ENCODE assay signal across 2 cellular contexts in the genomic region with DNA sequence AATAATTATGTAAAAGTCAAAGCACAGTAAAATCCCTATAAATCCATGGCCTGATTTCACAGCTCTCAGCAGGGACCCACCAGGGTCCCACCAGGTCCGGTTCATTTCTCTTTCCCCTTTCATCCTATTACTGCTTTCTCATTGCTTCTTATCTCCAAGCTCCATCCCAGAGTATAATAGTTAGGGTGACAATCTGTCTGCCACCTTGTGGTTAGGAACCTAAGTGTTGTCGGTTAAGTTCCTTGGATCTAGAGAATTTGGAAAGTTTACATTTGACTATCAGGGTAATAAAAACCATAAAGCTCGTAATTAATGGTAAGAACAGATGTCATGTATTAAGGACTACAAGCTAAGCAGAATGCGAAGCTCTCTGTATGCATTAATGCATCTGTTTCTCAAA.
TF ChIP-seq lines count a peak whose summit lies in the region.

No MANE protein-coding gene starts in this region.

TF ChIP-seq in GM23338, 12 proteins besides CTCF, POLR2A, EP300 and RAD21 (continued from another document):
- TF ChIP-seq, protein P1, sequence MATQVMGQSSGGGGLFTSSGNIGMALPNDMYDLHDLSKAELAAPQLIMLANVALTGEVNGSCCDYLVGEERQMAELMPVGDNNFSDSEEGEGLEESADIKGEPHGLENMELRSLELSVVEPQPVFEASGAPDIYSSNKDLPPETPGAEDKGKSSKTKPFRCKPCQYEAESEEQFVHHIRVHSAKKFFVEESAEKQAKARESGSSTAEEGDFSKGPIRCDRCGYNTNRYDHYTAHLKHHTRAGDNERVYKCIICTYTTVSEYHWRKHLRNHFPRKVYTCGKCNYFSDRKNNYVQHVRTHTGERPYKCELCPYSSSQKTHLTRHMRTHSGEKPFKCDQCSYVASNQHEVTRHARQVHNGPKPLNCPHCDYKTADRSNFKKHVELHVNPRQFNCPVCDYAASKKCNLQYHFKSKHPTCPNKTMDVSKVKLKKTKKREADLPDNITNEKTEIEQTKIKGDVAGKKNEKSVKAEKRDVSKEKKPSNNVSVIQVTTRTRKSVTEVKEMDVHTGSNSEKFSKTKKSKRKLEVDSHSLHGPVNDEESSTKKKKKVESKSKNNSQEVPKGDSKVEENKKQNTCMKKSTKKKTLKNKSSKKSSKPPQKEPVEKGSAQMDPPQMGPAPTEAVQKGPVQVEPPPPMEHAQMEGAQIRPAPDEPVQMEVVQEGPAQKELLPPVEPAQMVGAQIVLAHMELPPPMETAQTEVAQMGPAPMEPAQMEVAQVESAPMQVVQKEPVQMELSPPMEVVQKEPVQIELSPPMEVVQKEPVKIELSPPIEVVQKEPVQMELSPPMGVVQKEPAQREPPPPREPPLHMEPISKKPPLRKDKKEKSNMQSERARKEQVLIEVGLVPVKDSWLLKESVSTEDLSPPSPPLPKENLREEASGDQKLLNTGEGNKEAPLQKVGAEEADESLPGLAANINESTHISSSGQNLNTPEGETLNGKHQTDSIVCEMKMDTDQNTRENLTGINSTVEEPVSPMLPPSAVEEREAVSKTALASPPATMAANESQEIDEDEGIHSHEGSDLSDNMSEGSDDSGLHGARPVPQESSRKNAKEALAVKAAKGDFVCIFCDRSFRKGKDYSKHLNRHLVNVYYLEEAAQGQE (IDR thresholded peaks at IDR 0.05; ENCODE audit: unreplicated experiment), result no peak
- TF ChIP-seq JUNB (IDR thresholded peaks at IDR 0.05; ENCODE audit: unreplicated experiment) (no peak), NANOG (IDR thresholded peaks at IDR 0.05; ENCODE audit: borderline replicate concordance) (no peak), EZH2 (IDR thresholded peaks at IDR 0.05; ENCODE audit: low read depth, unreplicated experiment) (no peak), STAT1 (IDR thresholded peaks at IDR 0.05; ENCODE audit: unreplicated experiment) (no peak), ZNF114 (CRISPR knock-in tag; IDR thresholded peaks at IDR 0.05) (no peak), POLR2AphosphoS5 (IDR thresholded peaks at IDR 0.05; ENCODE audit: low read depth) (no peak), EZH2phosphoT487 (IDR thresholded peaks at IDR 0.05; ENCODE audit: unreplicated experiment) (no peak), ZNF331 (CRISPR knock-in tag; IDR thresholded peaks at IDR 0.05; ENCODE audit: low read depth) (no peak), CREB1 (CRISPR knock-in tag; IDR thresholded peaks at IDR 0.05; ENCODE audit: low read depth) (no peak)
- TF ChIP-seq, protein P2, sequence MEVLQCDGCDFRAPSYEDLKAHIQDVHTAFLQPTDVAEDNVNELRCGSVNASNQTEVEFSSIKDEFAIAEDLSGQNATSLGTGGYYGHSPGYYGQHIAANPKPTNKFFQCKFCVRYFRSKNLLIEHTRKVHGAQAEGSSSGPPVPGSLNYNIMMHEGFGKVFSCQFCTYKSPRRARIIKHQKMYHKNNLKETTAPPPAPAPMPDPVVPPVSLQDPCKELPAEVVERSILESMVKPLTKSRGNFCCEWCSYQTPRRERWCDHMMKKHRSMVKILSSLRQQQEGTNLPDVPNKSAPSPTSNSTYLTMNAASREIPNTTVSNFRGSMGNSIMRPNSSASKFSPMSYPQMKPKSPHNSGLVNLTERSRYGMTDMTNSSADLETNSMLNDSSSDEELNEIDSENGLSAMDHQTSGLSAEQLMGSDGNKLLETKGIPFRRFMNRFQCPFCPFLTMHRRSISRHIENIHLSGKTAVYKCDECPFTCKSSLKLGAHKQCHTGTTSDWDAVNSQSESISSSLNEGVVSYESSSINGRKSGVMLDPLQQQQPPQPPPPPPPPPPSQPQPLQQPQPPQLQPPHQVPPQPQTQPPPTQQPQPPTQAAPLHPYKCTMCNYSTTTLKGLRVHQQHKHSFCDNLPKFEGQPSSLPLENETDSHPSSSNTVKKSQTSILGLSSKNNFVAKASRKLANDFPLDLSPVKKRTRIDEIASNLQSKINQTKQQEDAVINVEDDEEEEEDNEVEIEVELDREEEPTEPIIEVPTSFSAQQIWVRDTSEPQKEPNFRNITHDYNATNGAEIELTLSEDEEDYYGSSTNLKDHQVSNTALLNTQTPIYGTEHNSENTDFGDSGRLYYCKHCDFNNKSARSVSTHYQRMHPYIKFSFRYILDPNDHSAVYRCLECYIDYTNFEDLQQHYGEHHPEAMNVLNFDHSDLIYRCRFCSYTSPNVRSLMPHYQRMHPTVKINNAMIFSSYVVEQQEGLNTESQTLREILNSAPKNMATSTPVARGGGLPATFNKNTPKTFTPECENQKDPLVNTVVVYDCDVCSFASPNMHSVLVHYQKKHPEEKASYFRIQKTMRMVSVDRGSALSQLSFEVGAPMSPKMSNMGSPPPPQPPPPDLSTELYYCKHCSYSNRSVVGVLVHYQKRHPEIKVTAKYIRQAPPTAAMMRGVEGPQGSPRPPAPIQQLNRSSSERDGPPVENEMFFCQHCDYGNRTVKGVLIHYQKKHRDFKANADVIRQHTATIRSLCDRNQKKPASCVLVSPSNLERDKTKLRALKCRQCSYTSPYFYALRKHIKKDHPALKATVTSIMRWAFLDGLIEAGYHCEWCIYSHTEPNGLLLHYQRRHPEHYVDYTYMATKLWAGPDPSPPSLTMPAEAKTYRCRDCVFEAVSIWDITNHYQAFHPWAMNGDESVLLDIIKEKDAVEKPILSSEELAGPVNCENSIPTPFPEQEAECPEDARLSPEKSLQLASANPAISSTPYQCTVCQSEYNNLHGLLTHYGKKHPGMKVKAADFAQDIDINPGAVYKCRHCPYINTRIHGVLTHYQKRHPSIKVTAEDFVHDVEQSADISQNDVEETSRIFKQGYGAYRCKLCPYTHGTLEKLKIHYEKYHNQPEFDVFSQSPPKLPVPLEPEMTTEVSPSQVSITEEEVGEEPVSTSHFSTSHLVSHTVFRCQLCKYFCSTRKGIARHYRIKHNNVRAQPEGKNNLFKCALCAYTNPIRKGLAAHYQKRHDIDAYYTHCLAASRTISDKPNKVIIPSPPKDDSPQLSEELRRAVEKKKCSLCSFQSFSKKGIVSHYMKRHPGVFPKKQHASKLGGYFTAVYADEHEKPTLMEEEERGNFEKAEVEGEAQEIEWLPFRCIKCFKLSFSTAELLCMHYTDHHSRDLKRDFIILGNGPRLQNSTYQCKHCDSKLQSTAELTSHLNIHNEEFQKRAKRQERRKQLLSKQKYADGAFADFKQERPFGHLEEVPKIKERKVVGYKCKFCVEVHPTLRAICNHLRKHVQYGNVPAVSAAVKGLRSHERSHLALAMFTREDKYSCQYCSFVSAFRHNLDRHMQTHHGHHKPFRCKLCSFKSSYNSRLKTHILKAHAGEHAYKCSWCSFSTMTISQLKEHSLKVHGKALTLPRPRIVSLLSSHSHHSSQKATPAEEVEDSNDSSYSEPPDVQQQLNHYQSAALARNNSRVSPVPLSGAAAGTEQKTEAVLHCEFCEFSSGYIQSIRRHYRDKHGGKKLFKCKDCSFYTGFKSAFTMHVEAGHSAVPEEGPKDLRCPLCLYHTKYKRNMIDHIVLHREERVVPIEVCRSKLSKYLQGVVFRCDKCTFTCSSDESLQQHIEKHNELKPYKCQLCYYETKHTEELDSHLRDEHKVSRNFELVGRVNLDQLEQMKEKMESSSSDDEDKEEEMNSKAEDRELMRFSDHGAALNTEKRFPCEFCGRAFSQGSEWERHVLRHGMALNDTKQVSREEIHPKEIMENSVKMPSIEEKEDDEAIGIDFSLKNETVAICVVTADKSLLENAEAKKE (CRISPR knock-in tag; IDR thresholded peaks at IDR 0.05), result no peak
TF ChIP-seq in GM23338: peak in this region for 0.

TF ChIP-seq in WTC11, 78 proteins besides CTCF, POLR2A, EP300 and RAD21 (continued from another document):
- TF ChIP-seq CDX4 (CRISPR knock-in tag; IDR thresholded peaks at IDR 0.05; ENCODE audit: borderline replicate concordance), result no peak
TF ChIP-seq in WTC11: peak in this region for 0.
